In the genomic region with DNA sequence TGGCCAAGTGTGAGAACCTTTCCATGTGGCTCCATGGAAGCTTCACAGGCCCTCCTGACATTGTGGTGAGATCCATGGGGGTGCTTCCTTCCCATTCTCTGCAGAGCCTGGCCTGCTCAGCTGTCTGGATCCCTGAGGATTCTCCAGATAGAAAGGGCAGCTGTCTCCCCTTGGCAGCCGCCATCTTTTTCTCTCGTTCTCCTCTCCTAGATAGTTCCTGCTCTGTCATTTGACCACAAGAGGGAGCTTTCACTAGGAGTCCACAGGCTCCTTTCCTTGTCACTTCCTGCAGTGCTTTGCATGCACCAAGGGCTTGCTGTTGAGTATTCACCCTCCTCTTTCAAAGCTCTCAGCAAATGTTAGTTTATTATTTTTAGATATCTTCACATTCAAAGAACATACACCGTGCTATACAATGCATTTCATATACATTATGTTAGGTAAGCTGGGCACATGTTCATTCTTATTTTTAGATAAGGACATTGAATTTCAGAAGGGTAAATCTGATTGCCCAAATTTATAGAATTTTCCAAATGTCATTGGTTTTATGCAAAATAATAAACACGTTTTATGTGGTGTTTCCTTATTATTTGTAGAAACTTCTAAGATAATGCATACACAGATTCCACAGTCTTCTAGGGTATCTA, we compare ENCODE assay signal across 8 cellular contexts.
DNase-seq lines count a peak whose midpoint lies in the region.

No MANE protein-coding gene starts in this region.

- DNase-seq in stimulated activated CD4-positive, alpha-beta T cell treated with anti-CD3 and anti-CD28 coated beads, Interleukin-12 subunit alpha, Interleukin-12 subunit beta, amount 100 ng/mL, for 48 hours (ENCODE audit: low read depth in 2 of 3, low spot score in 1 of 3): peak in 2 of 3 donors; percentile 7 to 8
- no peak for DNase-seq in stimulated activated CD4-positive, alpha-beta T cell treated with anti-CD3 and anti-CD28 coated beads, Interleukin-12 subunit alpha, Interleukin-12 subunit beta, amount 100 ng/mL, for 4 hours
- DNase-seq in HS-27A (ENCODE audit: low read depth) (peak; percentile 42), NCI-H774 (lab: John Stamatoyannopoulos, UW) (peak; percentile 14), amniotic stem cell (lab: John Stamatoyannopoulos, UW) (peak; percentile 27), iPS DF 4.7 (ENCODE audit: extremely low read depth, low spot score) (peak; percentile 85), HPDE6-E6E7 (ENCODE audit: extremely low spot score) (no peak)
- DNase-seq in stimulated activated CD8-positive, alpha-beta memory T cell treated with anti-CD3 and anti-CD28 coated beads, Interleukin-4, amount 100 ng/mL, for 48 hours: peak; percentile 31

Comparison
In these comparisons a context has a peak if more than half of its experiments do, and no peak if none do; other contexts are left out.
1. DNase-seq: peak in stimulated activated CD4-positive, alpha-beta T cell treated with anti-CD3 and anti-CD28 coated beads, Interleukin-12 subunit alpha, Interleukin-12 subunit beta, amount 100 ng/mL, for 48 hours (2 of 3), HS-27A (single experiment), NCI-H774 (single experiment), amniotic stem cell (single experiment), iPS DF 4.7 (single experiment) and stimulated activated CD8-positive, alpha-beta memory T cell treated with anti-CD3 and anti-CD28 coated beads, Interleukin-4, amount 100 ng/mL, for 48 hours (single experiment); none in stimulated activated CD4-positive, alpha-beta T cell treated with anti-CD3 and anti-CD28 coated beads, Interleukin-12 subunit alpha, Interleukin-12 subunit beta, amount 100 ng/mL, for 4 hours (single experiment) and HPDE6-E6E7 (single experiment).